In the genomic region with DNA sequence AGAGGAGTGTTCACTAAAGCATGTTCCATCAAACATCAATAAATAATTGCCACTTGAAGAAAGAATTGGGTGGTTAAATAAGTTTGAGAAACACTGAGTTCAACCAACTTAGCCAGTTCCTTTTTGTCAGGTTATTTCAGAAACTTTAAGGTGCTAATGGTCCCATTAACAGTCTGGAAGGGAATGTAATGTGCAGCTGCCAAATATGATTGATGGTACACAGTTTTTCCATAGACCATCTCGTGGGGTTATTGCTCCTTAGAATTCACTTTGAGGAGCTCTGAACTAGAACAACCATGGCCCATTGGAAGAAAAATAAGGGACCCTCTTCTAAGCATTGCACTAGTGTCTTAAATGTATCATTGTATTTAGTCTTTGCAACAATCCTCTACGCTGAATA, we compare ENCODE assay signal across 8 cellular contexts.
"Had no signal": no experiment of that assay in that cellular context is flagged by ENCODE, and none has a peak within 500 bp of the region (broad histone marks: within the 10 kb centered on the region; RNA-seq: fewer than 3 reads in every experiment).

No MANE protein-coding gene starts in this region.

- H3K4me1 Mint-ChIP-seq: IgD-negative memory B cell had no signal

- H3K27ac ChIP-seq: HL-60, KMS-11 had no signal

- H3K4me3 Mint-ChIP-seq: IgD-negative memory B cell had no signal

- H3K27me3 Mint-ChIP-seq: IgD-negative memory B cell had no signal

- DNase-seq: IMR-90, KBM-7, KG1 had no signal

- H3K9ac ChIP-seq: KMS-11 had no signal

- H3K27ac Mint-ChIP-seq: IgD-negative memory B cell had no signal

- H3K4me2 ChIP-seq: KMS-11 had no signal

- H3K36me3 Mint-ChIP-seq: IgD-negative memory B cell had no signal

- ATAC-seq: HepG2 had no signal

- FAIRE-seq: HepG2, HTR-8/SVneo had no signal
